ENCODE assay signal across 11 cellular contexts in genomic region chr21:43360441-43361126, GRCh38.
A peak's percentile ranks its signal among the peaks of the same experiment; 100 is the strongest.
DNase-seq lines count a peak whose midpoint lies in the region; ATAC-seq and TF ChIP-seq lines count a peak whose summit lies in the region.
"Had no signal": no experiment of that assay in that cellular context is flagged by ENCODE, and none has a peak within 500 bp of the region (broad histone marks: within the 10 kb centered on the region; RNA-seq: fewer than 3 reads in every experiment).

No MANE protein-coding gene starts in this region.

- H3K27ac ChIP-seq in Peyer's patch, result peak overlapping the region; percentile 78 to 85 (median 82)
- peak overlapping the region; percentile 91 for H3K27ac ChIP-seq in foreskin keratinocyte
- peak overlapping the region in 16 of 21 experiments; percentile 74 to 96 (median 90) for H3K27ac ChIP-seq in skin epidermis

- H3K36me3 ChIP-seq in Peyer's patch, result no peaks in the 10 kb centered on the region

- no peaks in the 10 kb centered on the region for H3K9me3 ChIP-seq in Peyer's patch

- peak overlapping the region; percentile 75 for H3K4me3 Mint-ChIP-seq in T-helper 2 cell treated with Interferon-gamma antibody and Interleukin-4, amounts not matched to agents 5 μg/mL and 100 μg/mL, for 36 hours
- no peak overlapping the region for H3K4me3 Mint-ChIP-seq in activated T-cell treated with anti-CD3 and anti-CD28 coated beads, Interleukin-2, amount 50 U/mL, for 24 hours

- DNase-seq in T-helper 2 cell treated with Interferon-gamma antibody and Interleukin-4, amounts not matched to agents 5 μg/mL and 100 μg/mL, for 36 hours (ENCODE audit: low spot score), result no peak
- DNase-seq in T-helper 2 cell, result no peak
- DNase-seq in Peyer's patch, result no peak
- DNase-seq in foreskin keratinocyte, result no peak
- no peak for DNase-seq in activated T-cell treated with anti-CD3 and anti-CD28 coated beads, Interleukin-2, amount 50 U/mL, for 24 hours
- DNase-seq: activated CD4-positive, alpha-beta T cell treated with anti-CD3 and anti-CD28 coated beads, Interleukin-2, amount 50 U/mL, for 4 hours; anterior cingulate cortex had no signal

- H3K9me3 Mint-ChIP-seq in T-helper 2 cell treated with Interferon-gamma antibody and Interleukin-4, amounts not matched to agents 5 μg/mL and 100 μg/mL, for 36 hours, result no peaks in the 10 kb centered on the region
- no peaks in the 10 kb centered on the region for H3K9me3 Mint-ChIP-seq in activated T-cell treated with anti-CD3 and anti-CD28 coated beads, Interleukin-2, amount 50 U/mL, for 24 hours
- H3K9me3 Mint-ChIP-seq: stimulated activated naive CD8-positive, alpha-beta T cell treated with anti-CD3 and anti-CD28 coated beads, Interleukin-15, Interleukin-2, amounts not matched to agents 100 ng/mL and 50 ng/mL, for 24 hours had no signal

- H3K27ac Mint-ChIP-seq in T-helper 2 cell treated with Interferon-gamma antibody and Interleukin-4, amounts not matched to agents 5 μg/mL and 100 μg/mL, for 36 hours, result peak overlapping the region; percentile 82
- no peak overlapping the region for H3K27ac Mint-ChIP-seq in activated T-cell treated with anti-CD3 and anti-CD28 coated beads, Interleukin-2, amount 50 U/mL, for 24 hours

- H3K27me3 Mint-ChIP-seq in T-helper 2 cell treated with Interferon-gamma antibody and Interleukin-4, amounts not matched to agents 5 μg/mL and 100 μg/mL, for 36 hours (ENCODE audit: low read depth), result no peaks in the 10 kb centered on the region
- no peaks in the 10 kb centered on the region for H3K27me3 Mint-ChIP-seq in activated T-cell treated with anti-CD3 and anti-CD28 coated beads, Interleukin-2, amount 50 U/mL, for 24 hours
- H3K27me3 Mint-ChIP-seq: stimulated activated naive CD8-positive, alpha-beta T cell treated with anti-CD3 and anti-CD28 coated beads, Interleukin-15, Interleukin-2, amounts not matched to agents 100 ng/mL and 50 ng/mL, for 24 hours had no signal

- H3K27me3 ChIP-seq in Peyer's patch (no peaks in the 10 kb centered on the region), foreskin keratinocyte (no peaks in the 10 kb centered on the region)

- no peak for TF ChIP-seq POLR2A in Peyer's patch (IDR thresholded peaks at IDR 0.05)

- TF ChIP-seq CTCF in Peyer's patch (IDR thresholded peaks at IDR 0.05) (no peak), foreskin keratinocyte (conservative IDR thresholded peaks at IDR 0.05) (no peak)

- H3K4me1 ChIP-seq in Peyer's patch (peaks cover 0 to 13% (median 8%) of the 10 kb centered on the region in 4 donors), foreskin keratinocyte (peaks cover 11% of the 10 kb centered on the region)

- no peaks in the 10 kb centered on the region for H3K36me3 Mint-ChIP-seq in T-helper 2 cell treated with Interferon-gamma antibody and Interleukin-4, amounts not matched to agents 5 μg/mL and 100 μg/mL, for 36 hours (ENCODE audit: low read depth)
- H3K36me3 Mint-ChIP-seq in activated T-cell treated with anti-CD3 and anti-CD28 coated beads, Interleukin-2, amount 50 U/mL, for 24 hours (ENCODE audit: low read depth), result no peaks in the 10 kb centered on the region

- ATAC-seq in foreskin keratinocyte (no peak), HG03280 (IDR thresholded peaks at IDR 0.05; ENCODE audit: unreplicated experiment) (no peak), HG02678 (IDR thresholded peaks at IDR 0.05; ENCODE audit: unreplicated experiment) (no peak)

- peaks cover 22% of the 10 kb centered on the region for H3K4me1 Mint-ChIP-seq in T-helper 2 cell treated with Interferon-gamma antibody and Interleukin-4, amounts not matched to agents 5 μg/mL and 100 μg/mL, for 36 hours (ENCODE audit: low read depth)
- peaks cover 24% of the 10 kb centered on the region for H3K4me1 Mint-ChIP-seq in activated T-cell treated with anti-CD3 and anti-CD28 coated beads, Interleukin-2, amount 50 U/mL, for 24 hours (ENCODE audit: low read depth)

- no peak overlapping the region for H3K4me3 ChIP-seq in Peyer's patch
- H3K4me3 ChIP-seq in skin epidermis, result no peak overlapping the region
